In the genomic region with DNA sequence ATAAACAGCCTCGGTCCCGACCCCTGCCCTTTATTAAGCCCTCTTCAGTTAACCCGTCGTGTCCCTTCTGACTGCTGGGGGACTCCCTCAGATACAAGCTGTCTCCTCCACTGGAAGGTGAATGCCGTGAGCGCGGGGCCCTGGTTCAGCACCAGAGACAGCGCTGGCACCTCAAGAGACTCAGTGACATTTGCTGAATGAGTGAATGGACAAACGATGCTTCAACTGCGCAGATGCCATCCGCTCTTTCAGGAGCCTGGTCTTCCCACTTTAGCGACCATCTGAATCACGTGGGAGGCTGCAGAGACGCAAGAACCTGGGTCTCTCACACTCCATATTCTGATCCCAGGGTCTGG, we compare ENCODE assay signal across 1 cellular context.
TF ChIP-seq lines count a peak whose summit lies in the region.

No MANE protein-coding gene starts in this region.

TF ChIP-seq in H1, 55 proteins besides CTCF, POLR2A, EP300 and RAD21:
- TF ChIP-seq SIN3A (conservative IDR thresholded peaks at IDR 0.05 in 1 of 2, IDR thresholded peaks at IDR 0.05 in 1 of 2; ENCODE audit: low read depth in 1 of 2, low read length in 2 of 2) (peak; percentile 89 to 90; a peak in 2 of 4 replicates), SAP30 (IDR thresholded peaks at IDR 0.05; ENCODE audit: insufficient read depth, insufficient replicate concordance, low read length) (peak; percentile 57), BCL11A (IDR thresholded peaks at IDR 0.05; ENCODE audit: low read depth in 2 of 2, low read length in 2 of 2) (no peak)
TF ChIP-seq in H1: peak in this region for 2.
